8 cellular contexts compared by ENCODE assay signal in the genomic region with DNA sequence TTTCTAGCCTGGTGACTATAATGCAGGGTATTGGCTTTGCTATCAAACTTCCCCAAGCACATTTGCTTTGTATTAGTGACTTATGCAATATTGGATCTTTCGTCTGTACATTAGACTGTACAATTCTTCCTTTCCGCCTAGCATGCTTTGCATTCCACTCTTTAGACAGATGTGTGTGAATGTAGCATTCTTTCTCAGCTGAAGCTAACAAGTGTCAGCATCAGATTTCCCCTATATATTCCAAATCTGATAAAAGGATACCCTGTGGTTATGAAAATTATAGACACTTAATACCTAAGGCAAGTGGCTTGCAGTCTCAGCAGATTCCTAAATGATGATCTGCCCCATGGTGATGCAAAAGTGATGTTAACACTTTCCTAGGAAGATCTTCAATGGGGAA.
"Had no signal": no experiment of that assay in that cellular context is flagged by ENCODE, and none has a peak within 500 bp of the region (broad histone marks: within the 10 kb centered on the region; RNA-seq: fewer than 3 reads in every experiment).

No MANE protein-coding gene starts in this region.

- H2AFZ ChIP-seq: GM23248 had no signal

- H3K9me3 ChIP-seq: HAP-1 had no signal

- H3K4me3 ChIP-seq: GM23248, HAP-1 had no signal

- DNase-seq: GM23248, GOT3, H7, HFFc6 had no signal

- H3K9ac ChIP-seq: GM23248 had no signal

- ATAC-seq: HCT116, HepG2 had no signal

- H3K36me3 ChIP-seq: HAP-1 had no signal

- H3K4me1 ChIP-seq: HAP-1 had no signal

- H3K27ac ChIP-seq: GM23248, HL-60 had no signal
